In the genomic region with DNA sequence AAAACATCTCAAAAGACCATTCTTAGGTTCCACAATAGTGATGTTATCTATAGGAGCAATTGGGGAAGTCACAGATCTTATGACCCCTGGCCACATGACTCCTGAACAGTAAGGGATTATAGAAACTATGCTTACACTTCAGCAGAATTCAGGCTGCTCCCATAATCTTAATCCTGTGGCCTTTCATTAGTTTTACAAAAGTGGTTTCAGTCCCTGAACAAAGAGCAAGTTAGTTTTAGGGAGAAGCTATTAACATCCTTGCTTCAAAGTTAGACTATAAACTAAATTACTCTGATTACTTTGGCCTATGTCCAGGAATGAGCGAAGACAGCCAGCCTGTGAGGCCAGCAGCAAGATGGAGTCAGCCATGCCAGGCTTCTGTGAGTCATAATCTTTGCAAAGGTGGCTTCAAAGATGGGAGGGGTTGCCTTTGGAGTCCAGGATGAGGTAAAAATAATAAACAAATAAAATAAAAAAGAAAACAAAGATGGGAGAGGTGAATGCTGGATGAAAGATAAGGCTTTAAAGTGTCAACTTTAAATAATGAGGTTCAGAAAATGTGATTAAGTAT, we compare ENCODE assay signal across 2 cellular contexts.
TF ChIP-seq lines count a peak whose summit lies in the region.

No MANE protein-coding gene starts in this region.

TF ChIP-seq in SK-N-SH treated with all-trans-retinoic acid at 6 μM for 48 hours, 23 proteins besides CTCF, POLR2A, EP300 and RAD21 (continued from another document):
- TF ChIP-seq, protein P1, sequence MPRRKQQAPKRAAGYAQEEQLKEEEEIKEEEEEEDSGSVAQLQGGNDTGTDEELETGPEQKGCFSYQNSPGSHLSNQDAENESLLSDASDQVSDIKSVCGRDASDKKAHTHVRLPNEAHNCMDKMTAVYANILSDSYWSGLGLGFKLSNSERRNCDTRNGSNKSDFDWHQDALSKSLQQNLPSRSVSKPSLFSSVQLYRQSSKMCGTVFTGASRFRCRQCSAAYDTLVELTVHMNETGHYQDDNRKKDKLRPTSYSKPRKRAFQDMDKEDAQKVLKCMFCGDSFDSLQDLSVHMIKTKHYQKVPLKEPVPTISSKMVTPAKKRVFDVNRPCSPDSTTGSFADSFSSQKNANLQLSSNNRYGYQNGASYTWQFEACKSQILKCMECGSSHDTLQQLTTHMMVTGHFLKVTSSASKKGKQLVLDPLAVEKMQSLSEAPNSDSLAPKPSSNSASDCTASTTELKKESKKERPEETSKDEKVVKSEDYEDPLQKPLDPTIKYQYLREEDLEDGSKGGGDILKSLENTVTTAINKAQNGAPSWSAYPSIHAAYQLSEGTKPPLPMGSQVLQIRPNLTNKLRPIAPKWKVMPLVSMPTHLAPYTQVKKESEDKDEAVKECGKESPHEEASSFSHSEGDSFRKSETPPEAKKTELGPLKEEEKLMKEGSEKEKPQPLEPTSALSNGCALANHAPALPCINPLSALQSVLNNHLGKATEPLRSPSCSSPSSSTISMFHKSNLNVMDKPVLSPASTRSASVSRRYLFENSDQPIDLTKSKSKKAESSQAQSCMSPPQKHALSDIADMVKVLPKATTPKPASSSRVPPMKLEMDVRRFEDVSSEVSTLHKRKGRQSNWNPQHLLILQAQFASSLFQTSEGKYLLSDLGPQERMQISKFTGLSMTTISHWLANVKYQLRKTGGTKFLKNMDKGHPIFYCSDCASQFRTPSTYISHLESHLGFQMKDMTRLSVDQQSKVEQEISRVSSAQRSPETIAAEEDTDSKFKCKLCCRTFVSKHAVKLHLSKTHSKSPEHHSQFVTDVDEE (CRISPR knock-in tag; IDR thresholded peaks at IDR 0.05): no peak; the same call in 1 of the 2 replicates
- peak; percentile 81; the same call in 1 of the 2 replicates for TF ChIP-seq ZFP3 (CRISPR knock-in tag; IDR thresholded peaks at IDR 0.05)

TF ChIP-seq in SK-N-SH, 30 proteins besides CTCF, POLR2A, EP300 and RAD21 (continued from another document):
- TF ChIP-seq, protein P2, sequence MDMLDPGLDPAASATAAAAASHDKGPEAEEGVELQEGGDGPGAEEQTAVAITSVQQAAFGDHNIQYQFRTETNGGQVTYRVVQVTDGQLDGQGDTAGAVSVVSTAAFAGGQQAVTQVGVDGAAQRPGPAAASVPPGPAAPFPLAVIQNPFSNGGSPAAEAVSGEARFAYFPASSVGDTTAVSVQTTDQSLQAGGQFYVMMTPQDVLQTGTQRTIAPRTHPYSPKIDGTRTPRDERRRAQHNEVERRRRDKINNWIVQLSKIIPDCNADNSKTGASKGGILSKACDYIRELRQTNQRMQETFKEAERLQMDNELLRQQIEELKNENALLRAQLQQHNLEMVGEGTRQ (IDR thresholded peaks at IDR 0.05; ENCODE audit: borderline replicate concordance, low read depth, low read length): no peak
- TF ChIP-seq FOXJ3 (CRISPR knock-in tag; IDR thresholded peaks at IDR 0.05) (no peak), FOXM1 (IDR thresholded peaks at IDR 0.05; ENCODE audit: low read depth) (no peak), FOSL2 (IDR thresholded peaks at IDR 0.05; ENCODE audit: borderline replicate concordance, low read depth) (no peak), NRF1 (IDR thresholded peaks at IDR 0.05; ENCODE audit: low read depth, low read length) (no peak), MEF2A (IDR thresholded peaks at IDR 0.05; ENCODE audit: borderline replicate concordance, low read depth) (no peak), RCOR1 (IDR thresholded peaks at IDR 0.05; ENCODE audit: low read length) (no peak), JUND (IDR thresholded peaks at IDR 0.05) (no peak), CHD2 (IDR thresholded peaks at IDR 0.05; ENCODE audit: low read length, partially characterized antibody) (no peak)
- TF ChIP-seq, protein P3, sequence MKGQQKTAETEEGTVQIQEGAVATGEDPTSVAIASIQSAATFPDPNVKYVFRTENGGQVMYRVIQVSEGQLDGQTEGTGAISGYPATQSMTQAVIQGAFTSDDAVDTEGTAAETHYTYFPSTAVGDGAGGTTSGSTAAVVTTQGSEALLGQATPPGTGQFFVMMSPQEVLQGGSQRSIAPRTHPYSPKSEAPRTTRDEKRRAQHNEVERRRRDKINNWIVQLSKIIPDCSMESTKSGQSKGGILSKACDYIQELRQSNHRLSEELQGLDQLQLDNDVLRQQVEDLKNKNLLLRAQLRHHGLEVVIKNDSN (IDR thresholded peaks at IDR 0.05; ENCODE audit: borderline replicate concordance, low read depth): no peak
- TF ChIP-seq, protein P4, sequence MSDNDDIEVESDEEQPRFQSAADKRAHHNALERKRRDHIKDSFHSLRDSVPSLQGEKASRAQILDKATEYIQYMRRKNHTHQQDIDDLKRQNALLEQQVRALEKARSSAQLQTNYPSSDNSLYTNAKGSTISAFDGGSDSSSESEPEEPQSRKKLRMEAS (IDR thresholded peaks at IDR 0.05; ENCODE audit: low read depth): no peak
